5 cellular contexts compared by ENCODE assay signal in genomic region chr1:165701922-165702321, GRCh38. TPM values are rescaled to one million over a fixed set of nuclear protein-coding genes. Genes with fewer than 3 reads are reported as not detected.
DNase-seq lines count a peak whose midpoint lies in the region; ATAC-seq, FAIRE-seq and TF ChIP-seq lines count a peak whose summit lies in the region.
"Not testable (repeated sequence)": the region's sequence is repeated elsewhere in the genome, so short reads cannot be mapped to it uniquely, and the experiment has no call there.

No MANE protein-coding gene starts in this region.

- TF ChIP-seq CTCF in endothelial cell (IDR thresholded peaks at IDR 0.05; ENCODE audit: unreplicated experiment); HepG2 (CRISPR knock-in tag; IDR thresholded peaks at IDR 0.05); neural crest cell (conservative IDR thresholded peaks at IDR 0.05): not testable (repeated sequence)

- POLR2A ChIA-PET in HepG2 (lab: Yijun Ruan, JAX) = not testable (repeated sequence)

- CTCF ChIA-PET in HepG2 (lab: Yijun Ruan, JAX; ENCODE audit: low intra/inter-chr PET ratio, low total read pairs) = not testable (repeated sequence)

- peak; percentile 3 for DNase-seq in MV-4-11 (lab: John Stamatoyannopoulos, UW)
- not testable (repeated sequence) for DNase-seq in endothelial cell (ENCODE audit: low spot score); HepG2 (ENCODE audit: low spot score); neural crest cell (ENCODE audit: low read depth, low spot score)

- in situ Hi-C loops in HepG2 (cut with HindIII; ENCODE audit: extremely low pct_ligation_motif_present, low pct_unique_long_range_greater_than_20kb) = loop anchor here (25.0 kb wide), 1 partner anchor 460 kb away; the partner anchor contains the start of gene FAM78B

- not testable (repeated sequence) for H3K9ac ChIP-seq in BLaER1 treated with 17β-estradiol and CSF1 and Interleukin-3, amounts not matched to agents 10 nM and 100 nM; HepG2 (ENCODE audit: insufficient read depth, low read depth, low read length)

- not testable (repeated sequence) for FAIRE-seq in HepG2 (lab: Jason Lieb, UNC)

- H3K27ac ChIP-seq in BLaER1 treated with 17β-estradiol and CSF1 and Interleukin-3, amounts not matched to agents 10 nM and 100 nM = peak overlapping the region in 4 of 11 experiments; percentile 14 to 57 (median 48); a peak in 5 of 22 replicates
- H3K27ac ChIP-seq in HepG2 (ENCODE audit: extremely low read length, insufficient read depth, low read length) = not testable (repeated sequence)

- TF ChIP-seq EP300 in HepG2 (IDR thresholded peaks at IDR 0.05; ENCODE audit: low read depth in 2 of 2, low read length in 2 of 2); HepG2 (CRISPR knock-in tag; IDR thresholded peaks at IDR 0.05; ENCODE audit: borderline replicate concordance): not testable (repeated sequence)

- peaks cover 0 to 10% (median 4%) of the 10 kb centered on the region in 11 experiments; a peak in 10 of 22 replicates for H4K20me1 ChIP-seq in BLaER1 treated with 17β-estradiol and CSF1 and Interleukin-3, amounts not matched to agents 10 nM and 100 nM
- H4K20me1 ChIP-seq in HepG2 (ENCODE audit: insufficient read depth, low read length) = not testable (repeated sequence)

- not testable (repeated sequence) for H3K4me3 Mint-ChIP-seq in endothelial cell (ENCODE audit: unreplicated experiment)
- peak overlapping the region; percentile 31 for H3K4me3 Mint-ChIP-seq in neural crest cell

- not testable (repeated sequence) for H2AFZ ChIP-seq in HepG2 (ENCODE audit: low read length)

- peaks cover 7 to 33% (median 29%) of the 10 kb centered on the region in 10 experiments for H3K4me1 ChIP-seq in BLaER1 treated with 17β-estradiol and CSF1 and Interleukin-3, amounts not matched to agents 10 nM and 100 nM
- peaks cover 54% of the 10 kb centered on the region for H3K4me1 ChIP-seq in HepG2 (ENCODE audit: insufficient read depth, low read length)

- peak overlapping the region in 8 of 11 experiments; percentile 10 to 47 (median 33); a peak in 10 of 22 replicates for H3K4me2 ChIP-seq in BLaER1 treated with 17β-estradiol and CSF1 and Interleukin-3, amounts not matched to agents 10 nM and 100 nM
- H3K4me2 ChIP-seq in HepG2 (ENCODE audit: low read depth, low read length) = not testable (repeated sequence)

- not testable (repeated sequence) for BruUV-seq in HepG2 (replicated peaks; lab: Mats Ljungman, UMichigan)

- not testable (repeated sequence) for H3K36me3 ChIP-seq in BLaER1 treated with 17β-estradiol and CSF1 and Interleukin-3, amounts not matched to agents 10 nM and 100 nM; HepG2 (replicated peaks in 1 of 2; ENCODE audit: control insufficient read depth in 1 of 2, insufficient read depth in 2 of 2, low read length in 2 of 2)

- not testable (repeated sequence) for TF ChIP-seq RAD21 in HepG2 (CRISPR knock-in tag; IDR thresholded peaks at IDR 0.05)

- not testable (repeated sequence) for H3K27me3 Mint-ChIP-seq in endothelial cell (ENCODE audit: unreplicated experiment)
- H3K27me3 Mint-ChIP-seq in neural crest cell (ENCODE audit: low read depth) = peaks cover 20% of the 10 kb centered on the region

- WGBS in HepG2 (ENCODE audit: low lambda C conversion rate) = 45% methylated on average over 7 of the region's 7 CpGs

- H3K9me3 Mint-ChIP-seq in endothelial cell (ENCODE audit: unreplicated experiment); neural crest cell: not testable (repeated sequence)

- H3K9me3 ChIP-seq in BLaER1 treated with 17β-estradiol and CSF1 and Interleukin-3, amounts not matched to agents 10 nM and 100 nM (replicated peaks in 1 of 11); HepG2 (ENCODE audit: low read length): not testable (repeated sequence)

- H3K79me2 ChIP-seq in HepG2 (ENCODE audit: insufficient read depth, low read length) = not testable (repeated sequence)

- not testable (repeated sequence) for H3K4me1 Mint-ChIP-seq in endothelial cell (ENCODE audit: unreplicated experiment)
- H3K4me1 Mint-ChIP-seq in neural crest cell = peaks cover 22% of the 10 kb centered on the region

- H3K36me3 Mint-ChIP-seq in endothelial cell (ENCODE audit: low read depth, unreplicated experiment); neural crest cell (ENCODE audit: low read depth): not testable (repeated sequence)

- peak overlapping the region; percentile 67 for H3K27ac Mint-ChIP-seq in endothelial cell (ENCODE audit: unreplicated experiment)
- not testable (repeated sequence) for H3K27ac Mint-ChIP-seq in neural crest cell (ENCODE audit: unreplicated experiment)

- H3K4me3 ChIP-seq in BLaER1 treated with 17β-estradiol and CSF1 and Interleukin-3, amounts not matched to agents 10 nM and 100 nM; HepG2 (replicated peaks in 1 of 3; ENCODE audit: insufficient read depth in 1 of 3, low read depth in 2 of 3, low read length in 3 of 3): not testable (repeated sequence)

- intact Hi-C loops in HepG2 (cut with micrococcal nuclease; ENCODE audit: unreplicated experiment) = not testable (repeated sequence)

- H3K27me3 ChIP-seq in BLaER1 treated with 17β-estradiol and CSF1 and Interleukin-3, amounts not matched to agents 10 nM and 100 nM; HepG2 (ENCODE audit: control insufficient read depth in 1 of 2, insufficient read depth in 2 of 2, low read length in 2 of 2): not testable (repeated sequence)

- not testable (repeated sequence) for ATAC-seq in HepG2

- not testable (repeated sequence) for TF ChIP-seq POLR2A in HepG2 (IDR thresholded peaks at IDR 0.05; ENCODE audit: insufficient read depth in 1 of 2, low read depth in 2 of 2, low read length in 2 of 2)

TF ChIP-seq in HepG2, 621 proteins besides CTCF, POLR2A, EP300 and RAD21:
- TF ChIP-seq ZNF460 (CRISPR knock-in tag; IDR thresholded peaks at IDR 0.05; ENCODE audit: borderline replicate concordance) (peak; percentile 16; the same call in 1 of the 2 replicates), ZBTB33 (CRISPR knock-in tag; IDR thresholded peaks at IDR 0.05) (peak; percentile 69; the same call in 1 of the 2 replicates)
TF ChIP-seq in HepG2: peak in this region for 2; not testable (repeated sequence) for 619.

RNA-seq across cellular contexts. Expression of gene ALDH9A1, which starts 3.6 kb away (rescaled TPM):
- total RNA-seq in endothelial cell (ENCODE audit: unreplicated experiment) = 123 TPM
- 38.5 and 52.7 TPM in 2 replicates for total RNA-seq in HepG2 (2016; rRNA removed; fragmentation: Illumina TruSeq; extraction: Trizol)
- total RNA-seq in HepG2 (2016; cell fraction: cytosol; rRNA removed; fragmentation: Illumina TruSeq; extraction: Trizol; ENCODE audit: low read depth) = 7.1 and 9.1 TPM in 2 replicates
- 38.4 and 54.3 TPM in 2 replicates for total RNA-seq in HepG2 (2016; cell fraction: insoluble cytoplasmic fraction; rRNA removed; fragmentation: Illumina TruSeq; extraction: Trizol)
- 14.3 and 17.8 TPM in 2 replicates for total RNA-seq in HepG2 (2016; cell fraction: membrane; rRNA removed; fragmentation: Illumina TruSeq; extraction: Trizol)
- 19.4 and 21.3 TPM in 2 replicates for total RNA-seq in HepG2 (2016; cell fraction: nucleus; rRNA removed; fragmentation: Illumina TruSeq; extraction: Trizol)
- 17.1 and 27.5 TPM in 2 replicates for polyA plus RNA-seq in HepG2 (2011; rRNA removed)
- 11.1 and 19.0 TPM in 2 replicates for polyA plus RNA-seq in HepG2 (2011; cell fraction: cytosol; rRNA removed)
- 6.4 and 7.2 TPM in 2 replicates for polyA plus RNA-seq in HepG2 (2011; cell fraction: nucleus; rRNA removed)
- 17.1 and 26.3 TPM in 2 replicates for polyA plus RNA-seq in HepG2 (2012)
- polyA plus RNA-seq in HepG2 (2016; cell fraction: cytosol; fragmentation: Illumina TruSeq; extraction: Trizol; ENCODE audit: low read depth) = 3.8 and 4.1 TPM in 2 replicates
- polyA plus RNA-seq in HepG2 (2016; cell fraction: insoluble cytoplasmic fraction; fragmentation: Illumina TruSeq; extraction: Trizol; ENCODE audit: low read depth) = 44.3 and 45.9 TPM in 2 replicates
- 9.1 and 10.6 TPM in 2 replicates for polyA plus RNA-seq in HepG2 (2016; cell fraction: membrane; fragmentation: Illumina TruSeq; extraction: Trizol; ENCODE audit: low read depth)
- 19.2 and 22.1 TPM in 2 replicates for polyA plus RNA-seq in HepG2 (2016; cell fraction: nucleus; fragmentation: Illumina TruSeq; extraction: Trizol; ENCODE audit: insufficient read depth, low read depth)
- 23.3 and 82.5 TPM in 2 replicates for polyA minus RNA-seq in HepG2 (2011; rRNA and poly(A)+ RNA removed; ENCODE audit: low replicate concordance)
- 19.5 and 19.6 TPM in 2 replicates for polyA minus RNA-seq in HepG2 (2011; cell fraction: cytosol; rRNA and poly(A)+ RNA removed)
- polyA minus RNA-seq in HepG2 (2011; cell fraction: nucleus; rRNA and poly(A)+ RNA removed) = 14.4 and 23.9 TPM in 2 replicates
- total RNA-seq in neural crest cell = 43.3 and 45.7 TPM in 2 replicates
